In genomic region chr9:72480931-72481330, GRCh38 we compare ENCODE assay signal across 2 cellular contexts.
TF ChIP-seq lines count a peak whose summit lies in the region.

No MANE protein-coding gene starts in this region.

TF ChIP-seq in IMR-90, 13 proteins besides CTCF, POLR2A, EP300 and RAD21:
- no peak for TF ChIP-seq SMC3 (IDR thresholded peaks at IDR 0.05; ENCODE audit: low read depth, low read length)
- TF ChIP-seq FOS (IDR thresholded peaks at IDR 0.05; ENCODE audit: low read depth, low read length) = 0 out of 2 replicates have a peak, but pooled peaks have one; percentile 27
- no peak for TF ChIP-seq RFX5 (IDR thresholded peaks at IDR 0.05; ENCODE audit: low read depth, low read length)
- TF ChIP-seq CEBPB (IDR thresholded peaks at IDR 0.05; ENCODE audit: low read depth, low read length) = no peak
- no peak for TF ChIP-seq USF2 (IDR thresholded peaks at IDR 0.05; ENCODE audit: low read depth, low read length)
TF ChIP-seq in IMR-90: peak in this region for 1.

TF ChIP-seq in GM23338, 12 proteins besides CTCF, POLR2A, EP300 and RAD21:
- TF ChIP-seq STAT1 (IDR thresholded peaks at IDR 0.05; ENCODE audit: unreplicated experiment) = no peak
